ENCODE assay signal across 15 cellular contexts in the genomic region with DNA sequence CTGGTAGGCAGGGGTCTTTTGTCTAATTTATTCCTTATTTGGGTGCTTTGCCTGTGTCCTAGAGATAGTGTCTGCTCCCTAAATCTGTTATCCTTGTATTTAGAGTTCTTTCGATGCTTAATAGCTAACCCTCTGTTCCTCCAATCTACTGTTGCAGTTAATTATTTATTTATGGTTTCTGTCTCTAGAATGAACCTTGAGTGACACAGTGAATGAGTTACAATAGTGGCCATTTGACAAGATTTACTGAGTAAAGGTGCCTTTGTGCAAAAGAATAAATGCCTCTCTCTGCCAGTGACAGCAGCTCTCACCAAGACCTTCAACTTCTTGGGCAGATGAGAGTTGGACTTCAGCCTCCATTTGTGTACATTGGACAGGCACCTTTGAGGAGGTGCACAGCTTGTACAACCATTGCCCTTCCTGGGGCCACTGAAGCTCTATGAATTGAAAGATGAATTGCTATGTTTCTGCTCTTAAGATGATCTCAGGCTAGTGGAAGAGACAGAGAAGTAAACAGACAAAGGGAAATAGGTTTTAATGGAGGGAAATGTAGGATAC.
A peak's percentile ranks its signal among the peaks of the same experiment; 100 is the strongest.
DNase-seq lines count a peak whose midpoint lies in the region; ATAC-seq, FAIRE-seq and TF ChIP-seq lines count a peak whose summit lies in the region.
"Had no signal": no experiment of that assay in that cellular context is flagged by ENCODE, and none has a peak within 500 bp of the region (broad histone marks: within the 10 kb centered on the region; RNA-seq: fewer than 3 reads in every experiment).

No MANE protein-coding gene starts in this region.

- H3K4me2 ChIP-seq in HCT116 (ENCODE audit: low read length) = no peak overlapping the region

- TF ChIP-seq RAD21 in HCT116 (IDR thresholded peaks at IDR 0.05; ENCODE audit: low read depth) = no peak

- intact Hi-C loops in HCT116 (cut with micrococcal nuclease) = loop anchor here (1.0 kb wide), 1 partner anchor 283 kb away; no protein-coding TSS in a partner anchor

- ATAC-seq in GM19043 (IDR thresholded peaks at IDR 0.05; ENCODE audit: low read depth, unreplicated experiment) = peak; percentile 42
- peak; percentile 22; the same call in 1 of the 2 replicates for ATAC-seq in HCT116
- ATAC-seq in HG03378 (IDR thresholded peaks at IDR 0.05; ENCODE audit: unreplicated experiment) = peak; percentile 55
- ATAC-seq in natural killer cell treated with Interleukin-12 subunit alpha and Interleukin-12 subunit beta and Interleukin-15 and Interleukin-18, amount 100 ng/mL, for 72 hours = no peak
- ATAC-seq: T-helper 17 cell had no signal

- H3K27ac Mint-ChIP-seq in natural killer cell treated with Interleukin-12 subunit alpha and Interleukin-12 subunit beta and Interleukin-15 and Interleukin-18, amount 100 ng/mL, for 72 hours = no peak overlapping the region
- H3K27ac Mint-ChIP-seq: activated naive CD8-positive, alpha-beta T cell; brain; T-helper 17 cell had no signal

- POLR2A ChIA-PET in HCT116 (lab: Charles Lee) = no interaction called here

- no peaks in the 10 kb centered on the region for H4K20me1 ChIP-seq in HCT116 (ENCODE audit: insufficient read depth)

- no peaks in the 10 kb centered on the region for H3K4me1 ChIP-seq in HCT116 (ENCODE audit: control insufficient read depth in 1 of 2, insufficient read depth in 2 of 2, low read length in 2 of 2)
- H3K4me1 ChIP-seq: lower lobe of right lung, suprapubic skin had no signal

- no peak for FAIRE-seq in GM12891 (lab: Jason Lieb, UNC)

- H3K9me3 ChIP-seq in HCT116 (ENCODE audit: control insufficient read depth in 1 of 2, insufficient read depth in 1 of 2, low read depth in 1 of 2, low read length in 2 of 2) = no peaks in the 10 kb centered on the region
- H3K9me3 ChIP-seq: lower lobe of right lung, suprapubic skin had no signal

- H3K79me2 ChIP-seq in HCT116 (ENCODE audit: insufficient read depth, low read length) = no peaks in the 10 kb centered on the region

- H3K4me1 Mint-ChIP-seq in natural killer cell treated with Interleukin-12 subunit alpha and Interleukin-12 subunit beta and Interleukin-15 and Interleukin-18, amount 100 ng/mL, for 72 hours (ENCODE audit: low read depth in 2 of 2) = no peaks in the 10 kb centered on the region
- H3K4me1 Mint-ChIP-seq: T-helper 17 cell had no signal

- H3K27me3 Mint-ChIP-seq in natural killer cell treated with Interleukin-12 subunit alpha and Interleukin-12 subunit beta and Interleukin-15 and Interleukin-18, amount 100 ng/mL, for 72 hours = peaks cover 0 to 3% of the 10 kb centered on the region in 2 donors
- H3K27me3 Mint-ChIP-seq: activated naive CD8-positive, alpha-beta T cell; brain had no signal

- H3K9me3 Mint-ChIP-seq in natural killer cell treated with Interleukin-12 subunit alpha and Interleukin-12 subunit beta and Interleukin-15 and Interleukin-18, amount 100 ng/mL, for 72 hours = no peaks in the 10 kb centered on the region
- H3K9me3 Mint-ChIP-seq: brain had no signal

- no peak overlapping the region for H3K9ac ChIP-seq in HCT116 (ENCODE audit: low read length)

- no peak overlapping the region for H3K4me3 ChIP-seq in HCT116 (replicated peaks in 1 of 2; ENCODE audit: low read depth in 1 of 2, low read length in 2 of 2)
- H3K4me3 ChIP-seq: lower lobe of right lung, suprapubic skin had no signal

- H2AFZ ChIP-seq in HCT116 (ENCODE audit: low read depth, low read length, poor library complexity, severe bottlenecking) = no peak overlapping the region

- CTCF ChIA-PET in HCT116 (lab: Charles Lee) = interaction anchor here (1.0 to 1.4 kb wide), 3 partner anchors 9 to 88 kb away, joined by 3 to 4 read pairs (median 4); no protein-coding TSS in a partner anchor

- RAD21 ChIA-PET in HCT116 (lab: Charles Lee; ENCODE audit: low non-redundant PET in 1 of 2, low total read pairs in 2 of 2, uncharacterized antibody in 2 of 2, unreplicated experiment in 2 of 2) = no interaction called here

- DNase-seq in HCT116 (ENCODE audit: low read depth, low spot score) = no peak
- peak; percentile 66 for DNase-seq in mucosa of gallbladder (ENCODE audit: low spot score)
- DNase-seq in NCI-H1105 treated with DMSO at 0.1 percent for 48 hours (lab: John Stamatoyannopoulos, UW) = no peak
- no peak for DNase-seq in EL
- no peak for DNase-seq in natural killer cell treated with Interleukin-12 subunit alpha and Interleukin-12 subunit beta and Interleukin-15 and Interleukin-18, amount 100 ng/mL, for 72 hours (ENCODE audit: low spot score)
- no peak for DNase-seq in GM12891 (ENCODE audit: insufficient read length, low spot score)
- DNase-seq: lower lobe of right lung; SHP77; stimulated activated CD4-positive, alpha-beta T cell treated with anti-CD3 and anti-CD28 coated beads, Interleukin-4, amount 100 ng/mL, for 4 hours; T-helper 17 cell had no signal

- no peak overlapping the region for H3K4me3 Mint-ChIP-seq in natural killer cell treated with Interleukin-12 subunit alpha and Interleukin-12 subunit beta and Interleukin-15 and Interleukin-18, amount 100 ng/mL, for 72 hours
- H3K4me3 Mint-ChIP-seq: activated naive CD8-positive, alpha-beta T cell; brain; T-helper 17 cell had no signal

- H3K27me3 ChIP-seq in HCT116 (ENCODE audit: insufficient read depth, low read length) = no peaks in the 10 kb centered on the region
- H3K27me3 ChIP-seq: suprapubic skin had no signal

- H3K27ac ChIP-seq in HCT116 (ENCODE audit: low read depth, low read length) = no peak overlapping the region
- H3K27ac ChIP-seq: lower lobe of right lung, suprapubic skin had no signal

- no peak for TF ChIP-seq CTCF in HCT116 (IDR thresholded peaks at IDR 0.05 in 2 of 3, conservative IDR thresholded peaks at IDR 0.05 in 1 of 3; ENCODE audit: borderline replicate concordance in 1 of 3, insufficient read depth in 1 of 3, low read depth in 2 of 3, low read length in 2 of 3)

- no peaks in the 10 kb centered on the region for H3K36me3 Mint-ChIP-seq in natural killer cell treated with Interleukin-12 subunit alpha and Interleukin-12 subunit beta and Interleukin-15 and Interleukin-18, amount 100 ng/mL, for 72 hours
- H3K36me3 Mint-ChIP-seq: activated naive CD8-positive, alpha-beta T cell; brain had no signal

- BruUV-seq in HCT116 (replicated peaks; lab: Mats Ljungman, UMichigan) = no TSS peak

- TF ChIP-seq POLR2A in HCT116 (IDR thresholded peaks at IDR 0.05; ENCODE audit: borderline replicate concordance, extremely low read depth, insufficient read depth, insufficient read length) (no peak), GM12891 (IDR thresholded peaks at IDR 0.05; ENCODE audit: low read depth, low read length) (no peak)

- H3K36me3 ChIP-seq in HCT116 (ENCODE audit: control insufficient read depth in 1 of 2, insufficient read depth in 2 of 2, low read length in 2 of 2) = no peaks in the 10 kb centered on the region
- H3K36me3 ChIP-seq: lower lobe of right lung, suprapubic skin had no signal

- no peaks in the 10 kb centered on the region for H3K9me2 ChIP-seq in HCT116 (ENCODE audit: insufficient read depth)

TF ChIP-seq in HCT116, 20 proteins besides CTCF, POLR2A, EP300 and RAD21 (continues in another document):
- TF ChIP-seq EZH2phosphoT487 (IDR thresholded peaks at IDR 0.05; ENCODE audit: borderline replicate concordance) = no peak
- TF ChIP-seq TCF7L2 (IDR thresholded peaks at IDR 0.05; ENCODE audit: borderline replicate concordance, extremely low read depth, insufficient read depth, insufficient read length) = no peak
- TF ChIP-seq SRF (IDR thresholded peaks at IDR 0.05; ENCODE audit: low read depth) = no peak
- no peak for TF ChIP-seq ZFX (IDR thresholded peaks at IDR 0.05)
- no peak for TF ChIP-seq POLR2AphosphoS5 (IDR thresholded peaks at IDR 0.05; ENCODE audit: low read depth, low read length)
- TF ChIP-seq JUND (IDR thresholded peaks at IDR 0.05) = no peak
- TF ChIP-seq YY1 (IDR thresholded peaks at IDR 0.05; ENCODE audit: extremely low read depth, insufficient replicate concordance, low read depth, low read length) = no peak
- TF ChIP-seq CEBPB (IDR thresholded peaks at IDR 0.05; ENCODE audit: low read depth) = no peak
- no peak for TF ChIP-seq CBX3 (IDR thresholded peaks at IDR 0.05; ENCODE audit: low read depth)
- no peak for TF ChIP-seq SIN3A (IDR thresholded peaks at IDR 0.05; ENCODE audit: low read depth)
- no peak for TF ChIP-seq EZH2 (IDR thresholded peaks at IDR 0.05)

TF ChIP-seq in GM12891, 5 proteins besides CTCF, POLR2A, EP300 and RAD21:
- TF ChIP-seq POLR2AphosphoS5 (IDR thresholded peaks at IDR 0.05; ENCODE audit: low read depth, low read length) = no peak
- TF ChIP-seq TAF1 (IDR thresholded peaks at IDR 0.05; ENCODE audit: low read depth, low read length) = no peak
- TF ChIP-seq SPI1 (IDR thresholded peaks at IDR 0.05; ENCODE audit: low read depth, low read length) = no peak
- TF ChIP-seq PAX5 (IDR thresholded peaks at IDR 0.05; ENCODE audit: insufficient read depth, low read length, severe bottlenecking) = no peak
- TF ChIP-seq POU2F2 (IDR thresholded peaks at IDR 0.05; ENCODE audit: low read depth, low read length) = no peak

Comparison
In these comparisons a context has a peak if more than half of its experiments do, and no peak if none do; other contexts are left out.
1. ATAC-seq: peak in GM19043 (single experiment), HCT116 (single experiment) and HG03378 (single experiment); none in natural killer cell treated with Interleukin-12 subunit alpha and Interleukin-12 subunit beta and Interleukin-15 and Interleukin-18, amount 100 ng/mL, for 72 hours (0 of 2).